Comparison of ENCODE assay signal across 17 cellular contexts in the genomic region with DNA sequence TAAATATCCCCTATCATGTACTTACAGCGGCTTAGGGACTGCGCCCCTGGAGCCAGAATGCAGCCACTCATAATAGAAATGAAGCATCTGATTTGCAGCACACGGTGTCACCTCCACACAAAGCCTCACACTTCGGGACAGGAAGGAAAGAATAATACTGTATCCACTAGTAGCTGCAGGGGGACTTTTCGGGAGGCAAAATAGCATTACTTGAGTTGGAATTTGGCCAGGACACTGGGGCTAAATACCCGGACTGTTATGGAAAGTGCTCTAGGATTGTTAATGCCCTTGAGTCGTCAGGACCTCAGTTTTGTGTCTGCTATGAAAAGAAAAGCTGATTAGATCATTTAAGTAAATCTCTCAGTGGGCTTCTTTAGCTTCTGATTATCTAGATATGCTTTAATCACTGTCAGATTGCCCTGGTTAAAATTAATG.
DNase-seq lines count a peak whose midpoint lies in the region; ATAC-seq and TF ChIP-seq lines count a peak whose summit lies in the region.
"Had no signal": no experiment of that assay in that cellular context is flagged by ENCODE, and none has a peak within 500 bp of the region (broad histone marks: within the 10 kb centered on the region; RNA-seq: fewer than 3 reads in every experiment).

No MANE protein-coding gene starts in this region.

- H3K4me3 ChIP-seq in retinal pigment epithelial cell (ENCODE audit: low read length): peak overlapping the region; percentile 10
- H3K4me3 ChIP-seq: adrenal gland, colonic mucosa, mucosa of descending colon, tibial nerve had no signal

- H3K36me3 Mint-ChIP-seq in glutamatergic neuron (ENCODE audit: unreplicated experiment): no peaks in the 10 kb centered on the region
- H3K36me3 Mint-ChIP-seq: CD14-positive monocyte had no signal

- peak; percentile 28 for TF ChIP-seq CTCF in retinal pigment epithelial cell (conservative IDR thresholded peaks at IDR 0.05; ENCODE audit: low read depth, low read length)
- no peak for TF ChIP-seq CTCF in glutamatergic neuron (IDR thresholded peaks at IDR 0.05; ENCODE audit: partially characterized antibody, unreplicated experiment)

- H3K9me3 Mint-ChIP-seq in glutamatergic neuron (ENCODE audit: unreplicated experiment): peaks cover 8% of the 10 kb centered on the region

- peaks cover 5% of the 10 kb centered on the region for H3K27me3 Mint-ChIP-seq in glutamatergic neuron (ENCODE audit: unreplicated experiment)

- ATAC-seq in HG02884 (IDR thresholded peaks at IDR 0.05; ENCODE audit: unreplicated experiment): no peak
- ATAC-seq: activated CD8-positive, alpha-beta T cell treated with anti-CD3 and anti-CD28 coated beads, Interleukin-2, amount 10 ng/mL, durations not matched to agents 7 days and 5 days; mucosa of descending colon had no signal

- DNase-seq in NCI-H2107 treated with DMSO at 0.1 percent for 48 hours (lab: John Stamatoyannopoulos, UW; ENCODE audit: unreplicated experiment) (peak; percentile 0), NCI-H2107 (lab: John Stamatoyannopoulos, UW) (no peak), NCI-H526 (lab: John Stamatoyannopoulos, UW) (peak; percentile 18 to 62), dermis blood vessel endothelial cell (peak; percentile 11), retinal pigment epithelial cell (ENCODE audit: low read depth) (peak; percentile 21), Kasumi-1 (lab: John Stamatoyannopoulos, UW) (no peak), glutamatergic neuron (no peak)
- DNase-seq: activated CD8-positive, alpha-beta T cell treated with anti-CD3 and anti-CD28 coated beads, Interleukin-2, amount 10 ng/mL, durations not matched to agents 7 days and 5 days; adrenal gland; colonic mucosa; mucosa of descending colon; NCI-H187 treated with DMSO at 0.1 percent for 48 hours; OCI-M1; stimulated activated CD4-positive, alpha-beta T cell treated with anti-CD3 and anti-CD28 coated beads, Interleukin-4, amount 100 ng/mL, for 24 hours had no signal

- H3K27ac Mint-ChIP-seq in glutamatergic neuron (ENCODE audit: unreplicated experiment): no peak overlapping the region
- H3K27ac Mint-ChIP-seq: activated CD8-positive, alpha-beta T cell treated with anti-CD3 and anti-CD28 coated beads, Interleukin-2, amount 10 ng/mL, durations not matched to agents 7 days and 5 days; CD14-positive monocyte had no signal

- H3K4me1 Mint-ChIP-seq in glutamatergic neuron (ENCODE audit: low read depth, unreplicated experiment): peaks cover 14% of the 10 kb centered on the region
- H3K4me1 Mint-ChIP-seq: CD14-positive monocyte had no signal

- no peak overlapping the region for H3K4me3 Mint-ChIP-seq in glutamatergic neuron (ENCODE audit: unreplicated experiment)
- H3K4me3 Mint-ChIP-seq: activated CD8-positive, alpha-beta T cell treated with anti-CD3 and anti-CD28 coated beads, Interleukin-2, amount 10 ng/mL, durations not matched to agents 7 days and 5 days; CD14-positive monocyte had no signal

Comparison
In these comparisons a context has a peak if more than half of its experiments do, and no peak if none do; other contexts are left out.
1. DNase-seq: peak in NCI-H2107 treated with DMSO at 0.1 percent for 48 hours (single experiment), NCI-H526 (2 of 2), dermis blood vessel endothelial cell (single experiment) and retinal pigment epithelial cell (single experiment); none in NCI-H2107 (single experiment), Kasumi-1 (0 of 2) and glutamatergic neuron (single experiment).